ENCODE assay signal across 3 cellular contexts in the genomic region with DNA sequence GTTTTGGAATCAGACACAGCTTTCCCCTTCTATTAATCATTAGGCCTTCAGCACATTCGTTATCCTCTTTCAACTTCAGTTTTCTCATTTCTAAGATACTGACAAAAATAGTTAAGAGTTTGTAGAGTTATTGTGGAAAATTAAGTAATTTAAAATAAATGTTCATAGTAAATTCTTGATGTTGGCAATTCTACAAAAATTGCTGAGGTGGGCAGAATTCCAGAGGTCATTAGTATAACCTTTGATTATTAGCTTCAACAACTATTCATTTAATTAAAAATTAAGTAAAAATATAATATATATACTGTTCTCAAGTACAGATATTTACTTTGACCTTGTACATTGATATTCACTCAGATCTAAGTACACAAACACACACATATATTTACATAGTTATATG.
TF ChIP-seq lines count a peak whose summit lies in the region.

No MANE protein-coding gene starts in this region.

TF ChIP-seq in A549, 52 proteins besides CTCF, POLR2A, EP300 and RAD21:
- TF ChIP-seq, protein P1, sequence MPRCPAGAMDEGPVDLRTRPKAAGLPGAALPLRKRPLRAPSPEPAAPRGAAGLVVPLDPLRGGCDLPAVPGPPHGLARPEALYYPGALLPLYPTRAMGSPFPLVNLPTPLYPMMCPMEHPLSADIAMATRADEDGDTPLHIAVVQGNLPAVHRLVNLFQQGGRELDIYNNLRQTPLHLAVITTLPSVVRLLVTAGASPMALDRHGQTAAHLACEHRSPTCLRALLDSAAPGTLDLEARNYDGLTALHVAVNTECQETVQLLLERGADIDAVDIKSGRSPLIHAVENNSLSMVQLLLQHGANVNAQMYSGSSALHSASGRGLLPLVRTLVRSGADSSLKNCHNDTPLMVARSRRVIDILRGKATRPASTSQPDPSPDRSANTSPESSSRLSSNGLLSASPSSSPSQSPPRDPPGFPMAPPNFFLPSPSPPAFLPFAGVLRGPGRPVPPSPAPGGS (IDR thresholded peaks at IDR 0.05), result no peak
- no peak for TF ChIP-seq TP53 (CRISPR knock-in tag; IDR thresholded peaks at IDR 0.05)
- peak; percentile 86 for TF ChIP-seq MAFK (IDR thresholded peaks at IDR 0.05; ENCODE audit: partially characterized antibody)
- TF ChIP-seq CHD4 (IDR thresholded peaks at IDR 0.05; ENCODE audit: borderline replicate concordance), result no peak
TF ChIP-seq in A549: peak in this region for 1.

TF ChIP-seq in IMR-90, 13 proteins besides CTCF, POLR2A, EP300 and RAD21:
- peak; percentile 95 for TF ChIP-seq MAFK (IDR thresholded peaks at IDR 0.05; ENCODE audit: low read depth, low read length)
- TF ChIP-seq RFX5 (IDR thresholded peaks at IDR 0.05; ENCODE audit: low read depth, low read length), result no peak
- no peak for TF ChIP-seq CEBPB (IDR thresholded peaks at IDR 0.05; ENCODE audit: low read depth, low read length)

TF ChIP-seq in K562, 482 proteins besides CTCF, POLR2A, EP300 and RAD21:
- TF ChIP-seq MAFK (IDR thresholded peaks at IDR 0.05; ENCODE audit: low read length), result peak; percentile 63
- TF ChIP-seq E2F4 (CRISPR knock-in tag; IDR thresholded peaks at IDR 0.05; ENCODE audit: low read depth), result no peak
- TF ChIP-seq MAFF (IDR thresholded peaks at IDR 0.05; ENCODE audit: low read length), result peak; percentile 51; the same call in 1 of the 2 replicates
